ENCODE assay signal across 1 cellular context in genomic region chr3:10553586-10554235, GRCh38.
TF ChIP-seq lines count a peak whose summit lies in the region.

No MANE protein-coding gene starts in this region.

TF ChIP-seq in neural cell, 6 proteins besides CTCF, POLR2A, EP300 and RAD21 (continued from another document):
- TF ChIP-seq, protein P1, sequence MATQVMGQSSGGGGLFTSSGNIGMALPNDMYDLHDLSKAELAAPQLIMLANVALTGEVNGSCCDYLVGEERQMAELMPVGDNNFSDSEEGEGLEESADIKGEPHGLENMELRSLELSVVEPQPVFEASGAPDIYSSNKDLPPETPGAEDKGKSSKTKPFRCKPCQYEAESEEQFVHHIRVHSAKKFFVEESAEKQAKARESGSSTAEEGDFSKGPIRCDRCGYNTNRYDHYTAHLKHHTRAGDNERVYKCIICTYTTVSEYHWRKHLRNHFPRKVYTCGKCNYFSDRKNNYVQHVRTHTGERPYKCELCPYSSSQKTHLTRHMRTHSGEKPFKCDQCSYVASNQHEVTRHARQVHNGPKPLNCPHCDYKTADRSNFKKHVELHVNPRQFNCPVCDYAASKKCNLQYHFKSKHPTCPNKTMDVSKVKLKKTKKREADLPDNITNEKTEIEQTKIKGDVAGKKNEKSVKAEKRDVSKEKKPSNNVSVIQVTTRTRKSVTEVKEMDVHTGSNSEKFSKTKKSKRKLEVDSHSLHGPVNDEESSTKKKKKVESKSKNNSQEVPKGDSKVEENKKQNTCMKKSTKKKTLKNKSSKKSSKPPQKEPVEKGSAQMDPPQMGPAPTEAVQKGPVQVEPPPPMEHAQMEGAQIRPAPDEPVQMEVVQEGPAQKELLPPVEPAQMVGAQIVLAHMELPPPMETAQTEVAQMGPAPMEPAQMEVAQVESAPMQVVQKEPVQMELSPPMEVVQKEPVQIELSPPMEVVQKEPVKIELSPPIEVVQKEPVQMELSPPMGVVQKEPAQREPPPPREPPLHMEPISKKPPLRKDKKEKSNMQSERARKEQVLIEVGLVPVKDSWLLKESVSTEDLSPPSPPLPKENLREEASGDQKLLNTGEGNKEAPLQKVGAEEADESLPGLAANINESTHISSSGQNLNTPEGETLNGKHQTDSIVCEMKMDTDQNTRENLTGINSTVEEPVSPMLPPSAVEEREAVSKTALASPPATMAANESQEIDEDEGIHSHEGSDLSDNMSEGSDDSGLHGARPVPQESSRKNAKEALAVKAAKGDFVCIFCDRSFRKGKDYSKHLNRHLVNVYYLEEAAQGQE (IDR thresholded peaks at IDR 0.05; ENCODE audit: borderline replicate concordance) = no peak
- no peak for TF ChIP-seq SMC3 (conservative IDR thresholded peaks at IDR 0.05; ENCODE audit: poor library complexity)
